Comparison of ENCODE assay signal across 1 cellular context in the genomic region with DNA sequence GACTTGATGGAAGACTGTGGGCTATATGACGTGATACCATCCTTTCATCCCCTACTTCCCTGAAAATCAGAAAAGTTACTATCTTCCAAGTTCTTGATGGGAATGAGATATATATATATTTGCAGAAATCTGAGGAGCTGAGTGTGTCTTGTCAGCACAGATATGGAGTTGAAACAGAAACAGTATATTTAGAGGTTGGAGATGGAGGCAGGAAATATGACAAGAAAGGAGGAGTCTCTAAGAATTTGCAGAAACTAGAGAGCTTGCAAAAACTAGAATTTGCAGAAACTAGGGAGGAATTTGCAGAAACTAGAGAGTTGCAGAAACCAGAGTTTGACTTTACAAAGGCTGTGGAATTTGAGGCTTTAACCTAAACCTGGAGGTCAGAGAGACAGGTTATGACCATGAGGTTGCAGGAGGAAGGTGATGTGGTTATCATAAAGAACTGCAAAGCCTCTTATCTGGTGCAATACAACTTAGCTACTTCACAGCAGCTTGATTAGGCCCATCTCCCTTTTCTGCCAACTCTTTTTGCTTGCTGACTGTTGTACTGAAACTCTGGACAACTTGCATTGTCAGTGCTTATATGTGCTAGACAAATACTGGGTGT.
TF ChIP-seq lines count a peak whose summit lies in the region.

No MANE protein-coding gene starts in this region.

TF ChIP-seq in GM12878, 131 proteins besides CTCF, POLR2A, EP300 and RAD21:
- 0 out of 2 replicates have a peak, but pooled peaks have one; percentile 27 for TF ChIP-seq NR2F1 (conservative IDR thresholded peaks at IDR 0.05)
- no peak for TF ChIP-seq POLR2AphosphoS5 (IDR thresholded peaks at IDR 0.05; ENCODE audit: low read length)
